ENCODE assay signal across 1 cellular context in genomic region chrX:22060451-22060940, GRCh38.
A peak's percentile ranks its signal among the peaks of the same experiment; 100 is the strongest.
TF ChIP-seq lines count a peak whose summit lies in the region.

No MANE protein-coding gene starts in this region.

TF ChIP-seq in GM12878, 131 proteins besides CTCF, POLR2A, EP300 and RAD21 (continued from another document):
- TF ChIP-seq, protein P1, sequence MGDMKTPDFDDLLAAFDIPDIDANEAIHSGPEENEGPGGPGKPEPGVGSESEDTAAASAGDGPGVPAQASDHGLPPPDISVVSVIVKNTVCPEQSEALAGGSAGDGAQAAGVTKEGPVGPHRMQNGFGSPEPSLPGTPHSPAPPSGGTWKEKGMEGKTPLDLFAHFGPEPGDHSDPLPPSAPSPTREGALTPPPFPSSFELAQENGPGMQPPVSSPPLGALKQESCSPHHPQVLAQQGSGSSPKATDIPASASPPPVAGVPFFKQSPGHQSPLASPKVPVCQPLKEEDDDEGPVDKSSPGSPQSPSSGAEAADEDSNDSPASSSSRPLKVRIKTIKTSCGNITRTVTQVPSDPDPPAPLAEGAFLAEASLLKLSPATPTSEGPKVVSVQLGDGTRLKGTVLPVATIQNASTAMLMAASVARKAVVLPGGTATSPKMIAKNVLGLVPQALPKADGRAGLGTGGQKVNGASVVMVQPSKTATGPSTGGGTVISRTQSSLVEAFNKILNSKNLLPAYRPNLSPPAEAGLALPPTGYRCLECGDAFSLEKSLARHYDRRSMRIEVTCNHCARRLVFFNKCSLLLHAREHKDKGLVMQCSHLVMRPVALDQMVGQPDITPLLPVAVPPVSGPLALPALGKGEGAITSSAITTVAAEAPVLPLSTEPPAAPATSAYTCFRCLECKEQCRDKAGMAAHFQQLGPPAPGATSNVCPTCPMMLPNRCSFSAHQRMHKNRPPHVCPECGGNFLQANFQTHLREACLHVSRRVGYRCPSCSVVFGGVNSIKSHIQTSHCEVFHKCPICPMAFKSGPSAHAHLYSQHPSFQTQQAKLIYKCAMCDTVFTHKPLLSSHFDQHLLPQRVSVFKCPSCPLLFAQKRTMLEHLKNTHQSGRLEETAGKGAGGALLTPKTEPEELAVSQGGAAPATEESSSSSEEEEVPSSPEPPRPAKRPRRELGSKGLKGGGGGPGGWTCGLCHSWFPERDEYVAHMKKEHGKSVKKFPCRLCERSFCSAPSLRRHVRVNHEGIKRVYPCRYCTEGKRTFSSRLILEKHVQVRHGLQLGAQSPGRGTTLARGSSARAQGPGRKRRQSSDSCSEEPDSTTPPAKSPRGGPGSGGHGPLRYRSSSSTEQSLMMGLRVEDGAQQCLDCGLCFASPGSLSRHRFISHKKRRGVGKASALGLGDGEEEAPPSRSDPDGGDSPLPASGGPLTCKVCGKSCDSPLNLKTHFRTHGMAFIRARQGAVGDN (IDR thresholded peaks at IDR 0.05) = no peak
- TF ChIP-seq TAF1 (IDR thresholded peaks at IDR 0.05; ENCODE audit: borderline replicate concordance, low read depth, low read length) = no peak
- no peak for TF ChIP-seq ZNF217 (IDR thresholded peaks at IDR 0.05)
- 0 out of 2 replicates have a peak, but pooled peaks have one; percentile 44 for TF ChIP-seq BMI1 (IDR thresholded peaks at IDR 0.05; ENCODE audit: borderline replicate concordance)
- no peak for TF ChIP-seq E2F4 (IDR thresholded peaks at IDR 0.05; ENCODE audit: low read depth, low read length)
- TF ChIP-seq ZZZ3 (IDR thresholded peaks at IDR 0.05; ENCODE audit: control insufficient read depth, insufficient read length, low read depth) = no peak
- no peak for TF ChIP-seq MYB (IDR thresholded peaks at IDR 0.05; ENCODE audit: borderline replicate concordance, low read depth, low read length)
- TF ChIP-seq TARDBP (IDR thresholded peaks at IDR 0.05; ENCODE audit: borderline replicate concordance) = no peak
- TF ChIP-seq PAX8 (IDR thresholded peaks at IDR 0.05) = no peak
- peak; percentile 12; the same call in 1 of the 2 replicates for TF ChIP-seq PAX5 (IDR thresholded peaks at IDR 0.05; ENCODE audit: borderline replicate concordance, low read depth, low read length)
- peak; percentile 87; the same call in 1 of the 2 replicates for TF ChIP-seq FOXM1 (IDR thresholded peaks at IDR 0.05; ENCODE audit: low read depth, low read length)
- no peak for TF ChIP-seq BCL3 (IDR thresholded peaks at IDR 0.05; ENCODE audit: borderline replicate concordance, insufficient read depth, low read depth, low read length, poor library complexity, severe bottlenecking)
- peak; percentile 73 for TF ChIP-seq EED (IDR thresholded peaks at IDR 0.05; ENCODE audit: low read depth)
- TF ChIP-seq DPF2 (IDR thresholded peaks at IDR 0.05) = peak; percentile 68; the same call in 1 of the 2 replicates
- peak; percentile 17; the same call in 1 of the 2 replicates for TF ChIP-seq GABPA (IDR thresholded peaks at IDR 0.05; ENCODE audit: low read depth)
- no peak for TF ChIP-seq ZNF384 (IDR thresholded peaks at IDR 0.05; ENCODE audit: borderline replicate concordance, low read depth, low read length)
- TF ChIP-seq, protein P2, sequence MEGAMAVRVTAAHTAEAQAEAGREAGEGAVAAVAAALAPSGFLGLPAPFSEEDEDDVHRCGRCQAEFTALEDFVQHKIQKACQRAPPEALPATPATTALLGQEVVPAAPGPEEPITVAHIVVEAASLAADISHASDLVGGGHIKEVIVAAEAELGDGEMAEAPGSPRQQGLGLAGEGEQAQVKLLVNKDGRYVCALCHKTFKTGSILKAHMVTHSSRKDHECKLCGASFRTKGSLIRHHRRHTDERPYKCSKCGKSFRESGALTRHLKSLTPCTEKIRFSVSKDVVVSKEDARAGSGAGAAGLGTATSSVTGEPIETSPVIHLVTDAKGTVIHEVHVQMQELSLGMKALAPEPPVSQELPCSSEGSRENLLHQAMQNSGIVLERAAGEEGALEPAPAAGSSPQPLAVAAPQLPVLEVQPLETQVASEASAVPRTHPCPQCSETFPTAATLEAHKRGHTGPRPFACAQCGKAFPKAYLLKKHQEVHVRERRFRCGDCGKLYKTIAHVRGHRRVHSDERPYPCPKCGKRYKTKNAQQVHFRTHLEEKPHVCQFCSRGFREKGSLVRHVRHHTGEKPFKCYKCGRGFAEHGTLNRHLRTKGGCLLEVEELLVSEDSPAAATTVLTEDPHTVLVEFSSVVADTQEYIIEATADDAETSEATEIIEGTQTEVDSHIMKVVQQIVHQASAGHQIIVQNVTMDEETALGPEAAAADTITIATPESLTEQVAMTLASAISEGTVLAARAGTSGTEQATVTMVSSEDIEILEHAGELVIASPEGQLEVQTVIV (IDR thresholded peaks at IDR 0.05; ENCODE audit: borderline replicate concordance, partially characterized antibody) = no peak
- TF ChIP-seq, protein P3, sequence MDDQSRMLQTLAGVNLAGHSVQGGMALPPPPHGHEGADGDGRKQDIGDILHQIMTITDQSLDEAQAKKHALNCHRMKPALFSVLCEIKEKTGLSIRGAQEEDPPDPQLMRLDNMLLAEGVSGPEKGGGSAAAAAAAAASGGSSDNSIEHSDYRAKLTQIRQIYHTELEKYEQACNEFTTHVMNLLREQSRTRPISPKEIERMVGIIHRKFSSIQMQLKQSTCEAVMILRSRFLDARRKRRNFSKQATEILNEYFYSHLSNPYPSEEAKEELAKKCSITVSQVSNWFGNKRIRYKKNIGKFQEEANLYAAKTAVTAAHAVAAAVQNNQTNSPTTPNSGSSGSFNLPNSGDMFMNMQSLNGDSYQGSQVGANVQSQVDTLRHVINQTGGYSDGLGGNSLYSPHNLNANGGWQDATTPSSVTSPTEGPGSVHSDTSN (IDR thresholded peaks at IDR 0.05; ENCODE audit: insufficient replicate concordance, low read depth, low read length) = no peak
- TF ChIP-seq ZBED1 (IDR thresholded peaks at IDR 0.05; ENCODE audit: borderline replicate concordance) = no peak
- 0 out of 2 replicates have a peak, but pooled peaks have one; percentile 54 for TF ChIP-seq CREM (IDR thresholded peaks at IDR 0.05; ENCODE audit: low read depth)
- no peak for TF ChIP-seq SRF (IDR thresholded peaks at IDR 0.05; ENCODE audit: low read depth in 2 of 2, low read length in 2 of 2)
- peak; percentile 67 for TF ChIP-seq JUNB (IDR thresholded peaks at IDR 0.05)
- TF ChIP-seq CEBPB (IDR thresholded peaks at IDR 0.05; ENCODE audit: borderline replicate concordance in 1 of 2, low read depth in 2 of 2, low read length in 2 of 2) = 0 out of 4 replicates have a peak, but pooled peaks of 1 of the 2 experiments have one; percentile 43
- TF ChIP-seq MEF2B (IDR thresholded peaks at IDR 0.05; ENCODE audit: partially characterized antibody, poor library complexity, severe bottlenecking) = peak; percentile 90
- no peak for TF ChIP-seq RBBP5 (conservative IDR thresholded peaks at IDR 0.05)
- no peak for TF ChIP-seq SREBF1 (IDR thresholded peaks at IDR 0.05; ENCODE audit: low read length)
- TF ChIP-seq BACH1 (IDR thresholded peaks at IDR 0.05; ENCODE audit: borderline replicate concordance) = no peak; the same call in 1 of the 2 replicates
- TF ChIP-seq IKZF1 (conservative IDR thresholded peaks at IDR 0.05) = peak; percentile 89
- TF ChIP-seq, protein P4, sequence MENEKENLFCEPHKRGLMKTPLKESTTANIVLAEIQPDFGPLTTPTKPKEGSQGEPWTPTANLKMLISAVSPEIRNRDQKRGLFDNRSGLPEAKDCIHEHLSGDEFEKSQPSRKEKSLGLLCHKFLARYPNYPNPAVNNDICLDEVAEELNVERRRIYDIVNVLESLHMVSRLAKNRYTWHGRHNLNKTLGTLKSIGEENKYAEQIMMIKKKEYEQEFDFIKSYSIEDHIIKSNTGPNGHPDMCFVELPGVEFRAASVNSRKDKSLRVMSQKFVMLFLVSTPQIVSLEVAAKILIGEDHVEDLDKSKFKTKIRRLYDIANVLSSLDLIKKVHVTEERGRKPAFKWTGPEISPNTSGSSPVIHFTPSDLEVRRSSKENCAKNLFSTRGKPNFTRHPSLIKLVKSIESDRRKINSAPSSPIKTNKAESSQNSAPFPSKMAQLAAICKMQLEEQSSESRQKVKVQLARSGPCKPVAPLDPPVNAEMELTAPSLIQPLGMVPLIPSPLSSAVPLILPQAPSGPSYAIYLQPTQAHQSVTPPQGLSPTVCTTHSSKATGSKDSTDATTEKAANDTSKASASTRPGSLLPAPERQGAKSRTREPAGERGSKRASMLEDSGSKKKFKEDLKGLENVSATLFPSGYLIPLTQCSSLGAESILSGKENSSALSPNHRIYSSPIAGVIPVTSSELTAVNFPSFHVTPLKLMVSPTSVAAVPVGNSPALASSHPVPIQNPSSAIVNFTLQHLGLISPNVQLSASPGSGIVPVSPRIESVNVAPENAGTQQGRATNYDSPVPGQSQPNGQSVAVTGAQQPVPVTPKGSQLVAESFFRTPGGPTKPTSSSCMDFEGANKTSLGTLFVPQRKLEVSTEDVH (IDR thresholded peaks at IDR 0.05; ENCODE audit: low read depth, partially characterized antibody) = no peak
- peak; percentile 47 for TF ChIP-seq SKIL (IDR thresholded peaks at IDR 0.05; ENCODE audit: low read depth, poor library complexity, severe bottlenecking)
- peak; percentile 74 for TF ChIP-seq ATF7 (IDR thresholded peaks at IDR 0.05; ENCODE audit: low read depth)
- TF ChIP-seq NFIC (IDR thresholded peaks at IDR 0.05; ENCODE audit: low read depth, low read length) = peak; percentile 91
- TF ChIP-seq, protein P5, sequence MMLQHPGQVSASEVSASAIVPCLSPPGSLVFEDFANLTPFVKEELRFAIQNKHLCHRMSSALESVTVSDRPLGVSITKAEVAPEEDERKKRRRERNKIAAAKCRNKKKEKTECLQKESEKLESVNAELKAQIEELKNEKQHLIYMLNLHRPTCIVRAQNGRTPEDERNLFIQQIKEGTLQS (IDR thresholded peaks at IDR 0.05; ENCODE audit: borderline replicate concordance, extremely low read depth, low read depth, low read length) = no peak
- TF ChIP-seq HDAC2 (IDR thresholded peaks at IDR 0.05) = no peak
- TF ChIP-seq IKZF2 (IDR thresholded peaks at IDR 0.05) = peak; percentile 88 to 89
- TF ChIP-seq NFXL1 (IDR thresholded peaks at IDR 0.05; ENCODE audit: borderline replicate concordance) = no peak
- peak; percentile 83 for TF ChIP-seq MTA2 (IDR thresholded peaks at IDR 0.05; ENCODE audit: low read depth)
- peak; percentile 50; the same call in 1 of the 2 replicates for TF ChIP-seq BCL11A (IDR thresholded peaks at IDR 0.05; ENCODE audit: low read depth, low read length)
- TF ChIP-seq RUNX3 (IDR thresholded peaks at IDR 0.05; ENCODE audit: low read length) = peak; percentile 78
- peak; percentile 38; the same call in 1 of the 2 replicates for TF ChIP-seq TCF3 (IDR thresholded peaks at IDR 0.05; ENCODE audit: borderline replicate concordance, insufficient read depth, low read depth, low read length)
- TF ChIP-seq ETV6 (conservative IDR thresholded peaks at IDR 0.05 in 1 of 2, IDR thresholded peaks at IDR 0.05 in 1 of 2; ENCODE audit: borderline replicate concordance in 1 of 2, low read depth in 1 of 2) = peak in 1 of 2 experiments; percentile 61; a peak in 1 of 4 replicates
- no peak for TF ChIP-seq NRF1 (conservative IDR thresholded peaks at IDR 0.05; ENCODE audit: low read depth, low read length)
- TF ChIP-seq SUPT20H (IDR thresholded peaks at IDR 0.05; ENCODE audit: borderline replicate concordance, control insufficient read depth, low read depth, low read length) = no peak
- TF ChIP-seq RELB (IDR thresholded peaks at IDR 0.05; ENCODE audit: low read depth) = peak; percentile 70; the same call in 1 of the 2 replicates
- TF ChIP-seq ZNF274 (IDR thresholded peaks at IDR 0.05; ENCODE audit: insufficient read depth, insufficient read length) = no peak
